Comparison of ENCODE assay signal across 30 cellular contexts in the genomic region with DNA sequence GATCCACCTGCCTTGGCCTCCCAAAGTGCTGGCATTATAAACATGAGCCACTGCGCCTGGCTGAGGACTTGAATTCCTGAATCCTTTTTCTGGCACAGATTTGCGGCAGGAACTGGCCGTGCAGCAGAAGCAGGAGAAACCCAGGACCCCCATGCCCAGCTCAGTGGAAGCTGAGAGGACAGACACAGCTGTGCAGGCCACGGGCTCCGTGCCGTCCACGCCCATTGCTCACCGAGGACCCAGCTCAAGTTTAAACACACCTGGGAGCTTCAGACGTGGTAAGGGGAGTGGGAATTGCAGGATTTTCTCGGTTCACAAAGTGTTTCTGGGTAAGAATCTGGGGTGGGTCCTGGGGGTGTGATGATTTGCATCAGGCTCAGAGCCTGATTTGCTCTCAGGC.
"Had no signal": no experiment of that assay in that cellular context is flagged by ENCODE, and none has a peak within 500 bp of the region (broad histone marks: within the 10 kb centered on the region; RNA-seq: fewer than 3 reads in every experiment).

No MANE protein-coding gene starts in this region.

- H3K36me3 Mint-ChIP-seq: natural killer cell had no signal

- H3K27ac Mint-ChIP-seq: activated CD4-positive, alpha-beta memory T cell treated with anti-CD3 and anti-CD28 coated beads for 36 hours; activated naive CD8-positive, alpha-beta T cell treated with anti-CD3 and anti-CD28 coated beads, Interleukin-2, amount 10 ng/mL, durations not matched to agents 7 days and 5 days; activated T-helper 2 cell treated with anti-CD3 and anti-CD28 coated beads, Interferon-gamma antibody, Interleukin-2, Interleukin-4, amounts not matched to agents 10 μg/mL and 5 μg/mL and 100 μg/mL, durations not matched to agents 14 hours and 24 hours and 36 hours; endodermal cell; stimulated activated effector memory CD8-positive, alpha-beta T cell treated with anti-CD3 and anti-CD28 coated beads, Interleukin-12 subunit alpha, Interleukin-12 subunit beta, amount 100 ng/mL, for 72 hours; T-helper 1 cell treated with Interleukin-12 subunit alpha and Interleukin-12 subunit beta and Interleukin-4 antibody, amounts not matched to agents 30 μg/mL and 1 μg/mL, for 36 hours had no signal

- H3K9me3 ChIP-seq: esophagus muscularis mucosa, heart right ventricle, left lung, lower lobe of right lung, neutrophil, pancreas, prostate gland, thyroid gland had no signal

- FAIRE-seq: pancreas, small intestine had no signal

- H3K4me3 ChIP-seq: esophagus muscularis mucosa, heart right ventricle, left lung, lower lobe of right lung, pancreas, prostate gland, thyroid gland had no signal

- H3K9me3 Mint-ChIP-seq: activated CD4-positive, alpha-beta memory T cell treated with anti-CD3 and anti-CD28 coated beads for 36 hours; activated naive CD8-positive, alpha-beta T cell treated with anti-CD3 and anti-CD28 coated beads, Interleukin-2, amount 10 ng/mL, durations not matched to agents 7 days and 5 days; activated T-helper 2 cell treated with anti-CD3 and anti-CD28 coated beads, Interferon-gamma antibody, Interleukin-2, Interleukin-4, amounts not matched to agents 10 μg/mL and 5 μg/mL and 100 μg/mL, durations not matched to agents 14 hours and 24 hours and 36 hours; endodermal cell; natural killer cell; stimulated activated effector memory CD8-positive, alpha-beta T cell treated with anti-CD3 and anti-CD28 coated beads, Interleukin-12 subunit alpha, Interleukin-12 subunit beta, amount 100 ng/mL, for 72 hours; stimulated activated naive CD8-positive, alpha-beta T cell treated with anti-CD3 and anti-CD28 coated beads, Interleukin-15, amount 100 ng/mL, for 72 hours; T-helper 1 cell treated with Interleukin-12 subunit alpha and Interleukin-12 subunit beta and Interleukin-4 antibody, amounts not matched to agents 30 μg/mL and 1 μg/mL, for 36 hours had no signal

- ATAC-seq: activated CD4-positive, CD25-positive, alpha-beta regulatory T cell treated with anti-CD3 and anti-CD28 coated beads, Interleukin-2, amount 50 U/mL, for 24 hours; foreskin keratinocyte; heart right ventricle; left lung; lower lobe of right lung; natural killer cell; pancreas; sciatic nerve; stimulated activated effector memory CD8-positive, alpha-beta T cell treated with anti-CD3 and anti-CD28 coated beads, Interleukin-12 subunit alpha, Interleukin-12 subunit beta, amount 100 ng/mL, for 72 hours; stimulated activated naive CD8-positive, alpha-beta T cell treated with anti-CD3 and anti-CD28 coated beads, Interleukin-15, amount 100 ng/mL, for 72 hours had no signal

- H3K27ac ChIP-seq: esophagus muscularis mucosa, foreskin keratinocyte, heart right ventricle, left lung, lower lobe of right lung, neutrophil, pancreas, prostate gland, thyroid gland, WERI-Rb-1 had no signal

- H3K4me1 ChIP-seq: esophagus muscularis mucosa, foreskin keratinocyte, heart right ventricle, left lung, lower lobe of right lung, pancreas, prostate gland, thyroid gland had no signal

- DNase-seq: activated CD4-positive, alpha-beta memory T cell treated with anti-CD3 and anti-CD28 coated beads for 36 hours; activated CD4-positive, alpha-beta T cell treated with anti-CD3 and anti-CD28 coated beads for 48 hours; activated naive CD8-positive, alpha-beta T cell treated with anti-CD3 and anti-CD28 coated beads, Interleukin-2, amount 10 ng/mL, durations not matched to agents 7 days and 5 days; activated T-cell treated with anti-CD3 and anti-CD28 coated beads, Interleukin-2, amount 50 U/mL, for 48 hours; caudate nucleus; endodermal cell; foreskin keratinocyte; heart right ventricle; lower lobe of right lung; mesenchymal stem cell; natural killer cell; pancreas; retina; small intestine; stimulated activated CD4-positive, alpha-beta T cell treated with anti-CD3 and anti-CD28 coated beads, Interleukin-4, amount 100 ng/mL, for 24 hours; stimulated activated naive CD8-positive, alpha-beta T cell treated with anti-CD3 and anti-CD28 coated beads, Interleukin-15, amount 100 ng/mL, for 72 hours; substantia nigra; SW 1271; T1000; thyroid gland; WERI-Rb-1 had no signal

- H3K27me3 Mint-ChIP-seq: activated CD4-positive, alpha-beta memory T cell treated with anti-CD3 and anti-CD28 coated beads for 36 hours; activated naive CD8-positive, alpha-beta T cell treated with anti-CD3 and anti-CD28 coated beads, Interleukin-2, amount 10 ng/mL, durations not matched to agents 7 days and 5 days; stimulated activated naive CD8-positive, alpha-beta T cell treated with anti-CD3 and anti-CD28 coated beads, Interleukin-15, amount 100 ng/mL, for 72 hours had no signal

- H3K27me3 ChIP-seq: esophagus muscularis mucosa, foreskin keratinocyte, heart right ventricle, left lung, neutrophil, pancreas, thyroid gland had no signal

- H3K4me1 Mint-ChIP-seq: activated naive CD8-positive, alpha-beta T cell treated with anti-CD3 and anti-CD28 coated beads, Interleukin-2, amount 10 ng/mL, durations not matched to agents 7 days and 5 days; endodermal cell; natural killer cell; stimulated activated effector memory CD8-positive, alpha-beta T cell treated with anti-CD3 and anti-CD28 coated beads, Interleukin-12 subunit alpha, Interleukin-12 subunit beta, amount 100 ng/mL, for 72 hours; stimulated activated naive CD8-positive, alpha-beta T cell treated with anti-CD3 and anti-CD28 coated beads, Interleukin-15, amount 100 ng/mL, for 72 hours had no signal

- H3K4me3 Mint-ChIP-seq: activated CD4-positive, alpha-beta memory T cell treated with anti-CD3 and anti-CD28 coated beads for 36 hours; activated naive CD8-positive, alpha-beta T cell treated with anti-CD3 and anti-CD28 coated beads, Interleukin-2, amount 10 ng/mL, durations not matched to agents 7 days and 5 days; endodermal cell; natural killer cell; stimulated activated effector memory CD8-positive, alpha-beta T cell treated with anti-CD3 and anti-CD28 coated beads, Interleukin-12 subunit alpha, Interleukin-12 subunit beta, amount 100 ng/mL, for 72 hours; stimulated activated naive CD8-positive, alpha-beta T cell treated with anti-CD3 and anti-CD28 coated beads, Interleukin-15, amount 100 ng/mL, for 72 hours; T-helper 1 cell treated with Interleukin-12 subunit alpha and Interleukin-12 subunit beta and Interleukin-4 antibody, amounts not matched to agents 30 μg/mL and 1 μg/mL, for 36 hours had no signal
